Comparison of ENCODE assay signal across 1 cellular context in genomic region chr2:219906114-219906693, GRCh38.
A peak's percentile ranks its signal among the peaks of the same experiment; 100 is the strongest.
TF ChIP-seq lines count a peak whose summit lies in the region.

No MANE protein-coding gene starts in this region.

TF ChIP-seq in H1, 55 proteins besides CTCF, POLR2A, EP300 and RAD21:
- TF ChIP-seq CHD7 (IDR thresholded peaks at IDR 0.05; ENCODE audit: insufficient replicate concordance, low read length) (no peak), CREB1 (IDR thresholded peaks at IDR 0.05) (peak; percentile 60), EGR1 (IDR thresholded peaks at IDR 0.05; ENCODE audit: borderline replicate concordance, low read depth, low read length) (no peak), MAFK (IDR thresholded peaks at IDR 0.05; ENCODE audit: low read depth, low read length) (no peak), YY1 (IDR thresholded peaks at IDR 0.05; ENCODE audit: low read depth, low read length) (no peak), KDM5A (IDR thresholded peaks at IDR 0.05; ENCODE audit: low read length) (no peak)
